In the genomic region with DNA sequence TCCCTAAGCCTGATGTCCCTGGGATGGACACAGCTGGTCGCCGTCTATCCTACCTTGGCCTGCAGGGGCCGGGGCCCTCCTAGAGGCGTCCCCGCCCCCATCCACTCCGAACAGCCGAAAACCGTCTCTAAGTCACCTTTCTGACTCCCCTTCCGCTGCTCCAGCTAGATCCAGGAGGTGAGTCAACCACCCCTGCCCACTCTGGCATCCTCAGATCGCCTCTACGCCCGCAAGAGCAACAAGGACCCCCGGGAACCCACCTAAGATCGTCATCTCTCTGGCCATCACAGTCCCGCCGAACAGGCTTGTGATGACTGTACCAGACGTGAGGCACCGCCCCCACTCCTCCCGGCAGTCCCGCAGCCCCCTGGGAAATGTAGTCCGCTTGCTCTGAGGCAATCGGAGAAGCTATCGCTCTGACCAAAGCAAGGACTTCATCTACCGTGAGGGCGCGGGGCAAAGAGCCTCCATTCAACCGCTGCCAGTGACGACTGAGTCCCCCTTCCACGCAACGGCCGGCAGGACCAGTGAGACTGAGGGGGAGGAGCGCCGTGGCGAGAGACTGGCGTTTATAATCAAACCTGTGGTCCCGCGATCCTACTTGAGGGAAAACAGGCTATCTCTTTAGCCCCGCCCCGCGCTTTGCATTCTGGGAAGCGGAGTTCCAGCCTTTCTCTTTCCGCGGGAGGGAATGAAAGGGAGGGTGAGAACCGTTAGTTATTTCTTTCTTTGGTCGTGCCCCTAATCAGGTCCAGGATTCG, we compare ENCODE assay signal across 8 cellular contexts. TPM values are rescaled to one million over a fixed set of nuclear protein-coding genes. Genes with fewer than 3 reads are reported as not detected.
DNase-seq lines count a peak whose midpoint lies in the region; ATAC-seq and TF ChIP-seq lines count a peak whose summit lies in the region.

A gene with protein sequence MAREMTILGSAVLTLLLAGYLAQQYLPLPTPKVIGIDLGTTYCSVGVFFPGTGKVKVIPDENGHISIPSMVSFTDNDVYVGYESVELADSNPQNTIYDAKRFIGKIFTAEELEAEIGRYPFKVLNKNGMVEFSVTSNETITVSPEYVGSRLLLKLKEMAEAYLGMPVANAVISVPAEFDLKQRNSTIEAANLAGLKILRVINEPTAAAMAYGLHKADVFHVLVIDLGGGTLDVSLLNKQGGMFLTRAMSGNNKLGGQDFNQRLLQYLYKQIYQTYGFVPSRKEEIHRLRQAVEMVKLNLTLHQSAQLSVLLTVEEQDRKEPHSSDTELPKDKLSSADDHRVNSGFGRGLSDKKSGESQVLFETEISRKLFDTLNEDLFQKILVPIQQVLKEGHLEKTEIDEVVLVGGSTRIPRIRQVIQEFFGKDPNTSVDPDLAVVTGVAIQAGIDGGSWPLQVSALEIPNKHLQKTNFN (minus strand): TSS at position 312 of the 761 bp plus-strand sequence. CDS start 27 bp downstream, at position 285.

- H3K27me3 Mint-ChIP-seq in T-cell: no peaks in the 10 kb centered on the region

- peaks cover 20% of the 10 kb centered on the region for H3K4me1 ChIP-seq in cardiac muscle cell (ENCODE audit: low read depth)
- H3K4me1 ChIP-seq in parathyroid adenoma: no peaks in the 10 kb centered on the region
- peaks cover 0 to 43% (median 24%) of the 10 kb centered on the region in 4 donors for H3K4me1 ChIP-seq in tibial nerve

- peak within 1 kb of the TSS; percentile 75 for H3K4me2 ChIP-seq in parathyroid adenoma (ENCODE audit: low read length)

- peak within 1 kb of the TSS; percentile 100 for H3K4me3 Mint-ChIP-seq in T-cell

- TF ChIP-seq CTCF in GM12874 (IDR thresholded peaks at IDR 0.05; ENCODE audit: insufficient read depth, low read depth, low read length) (peak; percentile 32; the same call in 1 of the 2 replicates), cardiac muscle cell (IDR thresholded peaks at IDR 0.05; ENCODE audit: low read depth, low read length) (no peak), parathyroid adenoma (IDR thresholded peaks at IDR 0.05) (no peak), tibial nerve (IDR thresholded peaks at IDR 0.05) (peak in 1 of 5 experiments; percentile 27)

- H3K4me3 ChIP-seq in cardiac muscle cell (peak within 1 kb of the TSS; percentile 75), parathyroid adenoma (ENCODE audit: low read depth, low read length) (peak within 1 kb of the TSS; percentile 87), tibial nerve (peak within 1 kb of the TSS; percentile 60 to 92 (median 90))

- H3K27me3 ChIP-seq in cardiac muscle cell (no peaks in the 10 kb centered on the region), parathyroid adenoma (ENCODE audit: control insufficient read depth, insufficient read depth, low read length) (no peaks in the 10 kb centered on the region), tibial nerve (no peaks in the 10 kb centered on the region)

- H3K36me3 ChIP-seq in cardiac muscle cell (peaks cover 10% of the 10 kb centered on the region), parathyroid adenoma (ENCODE audit: control insufficient read depth, insufficient read depth, low read length) (no peaks in the 10 kb centered on the region), tibial nerve (peaks cover 0 to 6% (median 0%) of the 10 kb centered on the region in 3 donors)

- peak within 1 kb of the TSS; percentile 98 for H2AFZ ChIP-seq in parathyroid adenoma

- H3K79me2 ChIP-seq in parathyroid adenoma: peaks cover 8% of the 10 kb centered on the region

- peak within 1 kb of the TSS; percentile 97 to 100 for H3K27ac Mint-ChIP-seq in T-cell

- H3K27ac ChIP-seq in adipose tissue (ENCODE audit: low read depth, low read length): peak within 1 kb of the TSS; percentile 71
- H3K27ac ChIP-seq in cardiac muscle cell: peak within 1 kb of the TSS; percentile 94
- H3K27ac ChIP-seq in parathyroid adenoma: peak within 1 kb of the TSS; percentile 85
- H3K27ac ChIP-seq in tibial nerve: peak within 1 kb of the TSS; percentile 81 to 97 (median 92)

- H3K9me3 Mint-ChIP-seq in T-cell: no peaks in the 10 kb centered on the region

- CTCF ChIA-PET in T-cell (lab: Charles Lee): interaction anchor here (0.6 to 2.8 kb wide), 4 partner anchors 18 to 368 kb away, joined by 3 to 7 read pairs (median 3); no protein-coding TSS in a partner anchor

- WGBS in adipose tissue, 3 donors: 0 to 1% (median 0%) methylated on average over 46 of the region's 46 CpGs
- WGBS in tibial nerve, 2 donors: 0 to 1% methylated on average over 30 to 36 of the region's 46 CpGs

- peaks cover 39 to 49% (median 39%) of the 10 kb centered on the region in 3 donors for H3K4me1 Mint-ChIP-seq in T-cell

- peak; percentile 74 to 82 for TF ChIP-seq POLR2A in tibial nerve (IDR thresholded peaks at IDR 0.05)

- POLR2A ChIA-PET in T-cell (lab: Charles Lee): interaction anchor here (0.5 to 1.5 kb wide), 10 partner anchors 8 to 687 kb away, joined by 3 to 6 read pairs (median 4); partner anchors contain the start of gene NRIP1 (in 1 of the 2)

- peaks cover 2% of the 10 kb centered on the region for H3K36me3 Mint-ChIP-seq in T-cell

- DNase-seq in NCI-H1417 treated with DMSO at 0.1 percent for 48 hours (lab: John Stamatoyannopoulos, UW) (peak; percentile 99), T-cell (peak; percentile 96 to 100 (median 99)), cardiac muscle cell (ENCODE audit: low read depth in 1 of 2, low spot score in 1 of 2) (peak; percentile 100), tibial nerve (ENCODE audit: low spot score in 2 of 2) (peak; percentile 98 to 100)

- H3K9ac ChIP-seq in parathyroid adenoma: no peak within 1 kb of the TSS

- ATAC-seq in HG02763 (IDR thresholded peaks at IDR 0.05; ENCODE audit: unreplicated experiment) (peak; percentile 99), T-cell (replicated peaks in 1 of 4) (peak; percentile 94 to 98 (median 96))

- no peaks in the 10 kb centered on the region for H3K9me3 ChIP-seq in cardiac muscle cell (ENCODE audit: low read depth)
- H3K9me3 ChIP-seq in parathyroid adenoma (ENCODE audit: control insufficient read depth, low read length): no peaks in the 10 kb centered on the region
- no peaks in the 10 kb centered on the region for H3K9me3 ChIP-seq in tibial nerve

- TF ChIP-seq EP300 in tibial nerve (IDR thresholded peaks at IDR 0.05): peak; percentile 84 to 87

RNA-seq across cellular contexts. Expression of the gene that starts here (rescaled TPM):
- total RNA-seq in T-cell (10 to 100 TPM; 23.5 to 25.0 (median 24.4) TPM), cardiac muscle cell (28.0 and 29.8 TPM in 2 replicates), tibial nerve (10 to 100 TPM; 19.4 to 32.4 (median 30.4) TPM)
- polyA plus RNA-seq in adipose tissue (1 to 10 TPM; 5.6 to 7.9 (median 5.8) TPM), cardiac muscle cell (29.4 and 31.4 TPM in 2 replicates)

Comparison
In these comparisons a context has a peak if more than half of its experiments do, and no peak if none do; other contexts are left out.
1. Peak in every context shown above with its lines: DNase-seq, ATAC-seq, H3K4me3 ChIP-seq and H3K27ac ChIP-seq.